ENCODE assay signal across 1 cellular context in the genomic region with DNA sequence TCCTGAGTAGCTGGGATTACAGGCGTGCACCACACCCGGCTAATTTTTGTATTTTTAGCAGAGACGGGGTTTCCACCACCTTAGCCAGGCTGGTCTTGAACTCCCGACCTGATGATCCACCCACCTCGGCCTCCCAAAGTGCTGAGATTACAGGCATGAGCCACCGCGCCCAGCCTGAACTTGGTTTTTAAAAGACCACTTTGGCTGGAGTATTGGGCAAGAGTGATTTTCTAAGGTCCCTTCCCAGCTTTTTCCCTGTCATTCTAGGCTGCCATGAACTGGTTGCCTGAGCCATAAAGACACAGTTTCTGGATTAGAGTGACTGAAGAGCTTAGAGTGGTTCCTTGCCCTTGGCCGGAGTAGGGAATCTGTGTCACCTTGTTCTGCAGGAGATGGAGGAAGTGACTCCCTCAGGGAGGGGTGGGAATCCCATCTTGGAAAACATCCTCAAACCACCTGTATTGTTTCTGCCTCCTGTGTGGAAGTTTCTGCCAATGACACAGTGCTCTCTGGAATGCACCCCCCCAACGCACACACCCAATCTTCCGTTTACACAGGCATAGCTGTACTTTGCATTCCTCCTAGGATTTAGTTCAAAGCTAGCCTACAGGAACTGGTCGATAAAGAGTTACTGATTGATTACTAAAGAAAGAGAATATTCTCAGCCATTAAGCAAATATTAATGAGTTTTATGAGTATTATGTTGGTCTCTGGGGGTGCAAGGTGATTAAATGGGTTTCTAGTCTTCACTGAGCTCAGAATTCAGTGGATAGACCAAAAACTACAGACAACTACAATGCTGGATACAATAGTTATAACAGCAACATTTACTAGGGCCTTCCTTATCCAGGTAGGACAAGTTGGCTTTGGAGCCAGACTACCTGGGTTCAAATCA.
TF ChIP-seq lines count a peak whose summit lies in the region.

No MANE protein-coding gene starts in this region.

TF ChIP-seq in HepG2, 621 proteins besides CTCF, POLR2A, EP300 and RAD21 (continued from another document and continues in another):
- TF ChIP-seq U2AF2 (IDR thresholded peaks at IDR 0.05; ENCODE audit: low read depth, low read length) (no peak), IKZF1 (IDR thresholded peaks at IDR 0.05) (no peak), ZNF205 (CRISPR knock-in tag; IDR thresholded peaks at IDR 0.05) (peak; percentile 98), MEIS1 (CRISPR knock-in tag; IDR thresholded peaks at IDR 0.05; ENCODE audit: borderline replicate concordance) (peak; percentile 98), ZSCAN30 (CRISPR knock-in tag; IDR thresholded peaks at IDR 0.05) (peak; percentile 91), ZNF879 (CRISPR knock-in tag; IDR thresholded peaks at IDR 0.05) (no peak), SKI (IDR thresholded peaks at IDR 0.05; ENCODE audit: partially characterized antibody) (peak; percentile 96), SP1 (IDR thresholded peaks at IDR 0.05) (no peak), SP1 (CRISPR knock-in tag; IDR thresholded peaks at IDR 0.05) (peak; percentile 58; the same call in 1 of the 2 replicates), EED (CRISPR knock-in tag; IDR thresholded peaks at IDR 0.05) (no peak), HNRNPH1 (optimal IDR thresholded peaks at IDR 0.05; ENCODE audit: low read depth, low read length) (no peak), ZNF550 (CRISPR knock-in tag; IDR thresholded peaks at IDR 0.05; ENCODE audit: borderline replicate concordance) (no peak), CENPBD1 (CRISPR knock-in tag; IDR thresholded peaks at IDR 0.05; ENCODE audit: borderline replicate concordance, low read depth) (no peak), SATB2 (CRISPR knock-in tag; IDR thresholded peaks at IDR 0.05) (peak; percentile 99), KDM6A (CRISPR knock-in tag; IDR thresholded peaks at IDR 0.05; ENCODE audit: low read depth) (peak; percentile 100), ZSCAN31 (CRISPR knock-in tag; IDR thresholded peaks at IDR 0.05; ENCODE audit: low read depth) (peak; percentile 98), ZNF17 (CRISPR knock-in tag; IDR thresholded peaks at IDR 0.05) (no peak), SMC3 (IDR thresholded peaks at IDR 0.05; ENCODE audit: low read length) (peak; percentile 44), ATAD3A (CRISPR knock-in tag; IDR thresholded peaks at IDR 0.05) (no peak), ZNF274 (CRISPR knock-in tag; IDR thresholded peaks at IDR 0.05) (peak; percentile 73; the same call in 1 of the 2 replicates), SP4 (CRISPR knock-in tag; IDR thresholded peaks at IDR 0.05) (peak; percentile 78), RBAK (CRISPR knock-in tag; IDR thresholded peaks at IDR 0.05) (peak; percentile 67; the same call in 1 of the 2 replicates), MIXL1 (CRISPR knock-in tag; IDR thresholded peaks at IDR 0.05) (peak; percentile 100), MAFG (CRISPR knock-in tag; IDR thresholded peaks at IDR 0.05) (no peak), ZFP90 (CRISPR knock-in tag; IDR thresholded peaks at IDR 0.05; ENCODE audit: borderline replicate concordance) (peak; percentile 97), EHMT2 (IDR thresholded peaks at IDR 0.05; ENCODE audit: borderline replicate concordance, low read depth, low read length) (peak; percentile 24; the same call in 1 of the 2 replicates), ZNF776 (CRISPR knock-in tag; IDR thresholded peaks at IDR 0.05) (no peak), DNMT3B (CRISPR knock-in tag; conservative IDR thresholded peaks at IDR 0.05) (peak; percentile 99), KDM5B (CRISPR knock-in tag; IDR thresholded peaks at IDR 0.05; ENCODE audit: borderline replicate concordance) (peak; percentile 17; the same call in 1 of the 2 replicates), ZBTB10 (CRISPR knock-in tag; IDR thresholded peaks at IDR 0.05; ENCODE audit: borderline replicate concordance) (peak; percentile 76; the same call in 1 of the 2 replicates), ZFP82 (CRISPR knock-in tag; IDR thresholded peaks at IDR 0.05; ENCODE audit: borderline replicate concordance) (peak; percentile 86), DMAP1 (CRISPR knock-in tag; IDR thresholded peaks at IDR 0.05) (peak; percentile 95), HMG20B (CRISPR knock-in tag; conservative IDR thresholded peaks at IDR 0.05) (peak; percentile 98), ZFP41 (CRISPR knock-in tag; IDR thresholded peaks at IDR 0.05; ENCODE audit: borderline replicate concordance) (peak; percentile 22; the same call in 1 of the 2 replicates), JUND (CRISPR knock-in tag; IDR thresholded peaks at IDR 0.05) (peak; percentile 99), ZNF225 (CRISPR knock-in tag; IDR thresholded peaks at IDR 0.05) (no peak), LCORL (IDR thresholded peaks at IDR 0.05) (peak; percentile 89), LCORL (CRISPR knock-in tag; IDR thresholded peaks at IDR 0.05) (peak; percentile 100), GLI4 (CRISPR knock-in tag; IDR thresholded peaks at IDR 0.05; ENCODE audit: borderline replicate concordance) (no peak; the same call in 1 of the 2 replicates), THYN1 (CRISPR knock-in tag; IDR thresholded peaks at IDR 0.05; ENCODE audit: borderline replicate concordance, low read depth) (peak; percentile 19; the same call in 1 of the 2 replicates), ZNF230 (CRISPR knock-in tag; IDR thresholded peaks at IDR 0.05) (no peak; the same call in 1 of the 2 replicates), REL (CRISPR knock-in tag; conservative IDR thresholded peaks at IDR 0.05) (no peak), MXD3 (CRISPR knock-in tag; IDR thresholded peaks at IDR 0.05) (no peak; the same call in 1 of the 2 replicates), NFATC3 (CRISPR knock-in tag; IDR thresholded peaks at IDR 0.05) (peak; percentile 99), ZNF878 (CRISPR knock-in tag; IDR thresholded peaks at IDR 0.05) (peak; percentile 99), ZNF570 (CRISPR knock-in tag; IDR thresholded peaks at IDR 0.05; ENCODE audit: borderline replicate concordance) (no peak), ELF3 (CRISPR knock-in tag; IDR thresholded peaks at IDR 0.05) (peak; percentile 100)
- TF ChIP-seq, protein P1, sequence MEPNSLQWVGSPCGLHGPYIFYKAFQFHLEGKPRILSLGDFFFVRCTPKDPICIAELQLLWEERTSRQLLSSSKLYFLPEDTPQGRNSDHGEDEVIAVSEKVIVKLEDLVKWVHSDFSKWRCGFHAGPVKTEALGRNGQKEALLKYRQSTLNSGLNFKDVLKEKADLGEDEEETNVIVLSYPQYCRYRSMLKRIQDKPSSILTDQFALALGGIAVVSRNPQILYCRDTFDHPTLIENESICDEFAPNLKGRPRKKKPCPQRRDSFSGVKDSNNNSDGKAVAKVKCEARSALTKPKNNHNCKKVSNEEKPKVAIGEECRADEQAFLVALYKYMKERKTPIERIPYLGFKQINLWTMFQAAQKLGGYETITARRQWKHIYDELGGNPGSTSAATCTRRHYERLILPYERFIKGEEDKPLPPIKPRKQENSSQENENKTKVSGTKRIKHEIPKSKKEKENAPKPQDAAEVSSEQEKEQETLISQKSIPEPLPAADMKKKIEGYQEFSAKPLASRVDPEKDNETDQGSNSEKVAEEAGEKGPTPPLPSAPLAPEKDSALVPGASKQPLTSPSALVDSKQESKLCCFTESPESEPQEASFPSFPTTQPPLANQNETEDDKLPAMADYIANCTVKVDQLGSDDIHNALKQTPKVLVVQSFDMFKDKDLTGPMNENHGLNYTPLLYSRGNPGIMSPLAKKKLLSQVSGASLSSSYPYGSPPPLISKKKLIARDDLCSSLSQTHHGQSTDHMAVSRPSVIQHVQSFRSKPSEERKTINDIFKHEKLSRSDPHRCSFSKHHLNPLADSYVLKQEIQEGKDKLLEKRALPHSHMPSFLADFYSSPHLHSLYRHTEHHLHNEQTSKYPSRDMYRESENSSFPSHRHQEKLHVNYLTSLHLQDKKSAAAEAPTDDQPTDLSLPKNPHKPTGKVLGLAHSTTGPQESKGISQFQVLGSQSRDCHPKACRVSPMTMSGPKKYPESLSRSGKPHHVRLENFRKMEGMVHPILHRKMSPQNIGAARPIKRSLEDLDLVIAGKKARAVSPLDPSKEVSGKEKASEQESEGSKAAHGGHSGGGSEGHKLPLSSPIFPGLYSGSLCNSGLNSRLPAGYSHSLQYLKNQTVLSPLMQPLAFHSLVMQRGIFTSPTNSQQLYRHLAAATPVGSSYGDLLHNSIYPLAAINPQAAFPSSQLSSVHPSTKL (CRISPR knock-in tag; IDR thresholded peaks at IDR 0.05): peak; percentile 100
- TF ChIP-seq, protein P2, sequence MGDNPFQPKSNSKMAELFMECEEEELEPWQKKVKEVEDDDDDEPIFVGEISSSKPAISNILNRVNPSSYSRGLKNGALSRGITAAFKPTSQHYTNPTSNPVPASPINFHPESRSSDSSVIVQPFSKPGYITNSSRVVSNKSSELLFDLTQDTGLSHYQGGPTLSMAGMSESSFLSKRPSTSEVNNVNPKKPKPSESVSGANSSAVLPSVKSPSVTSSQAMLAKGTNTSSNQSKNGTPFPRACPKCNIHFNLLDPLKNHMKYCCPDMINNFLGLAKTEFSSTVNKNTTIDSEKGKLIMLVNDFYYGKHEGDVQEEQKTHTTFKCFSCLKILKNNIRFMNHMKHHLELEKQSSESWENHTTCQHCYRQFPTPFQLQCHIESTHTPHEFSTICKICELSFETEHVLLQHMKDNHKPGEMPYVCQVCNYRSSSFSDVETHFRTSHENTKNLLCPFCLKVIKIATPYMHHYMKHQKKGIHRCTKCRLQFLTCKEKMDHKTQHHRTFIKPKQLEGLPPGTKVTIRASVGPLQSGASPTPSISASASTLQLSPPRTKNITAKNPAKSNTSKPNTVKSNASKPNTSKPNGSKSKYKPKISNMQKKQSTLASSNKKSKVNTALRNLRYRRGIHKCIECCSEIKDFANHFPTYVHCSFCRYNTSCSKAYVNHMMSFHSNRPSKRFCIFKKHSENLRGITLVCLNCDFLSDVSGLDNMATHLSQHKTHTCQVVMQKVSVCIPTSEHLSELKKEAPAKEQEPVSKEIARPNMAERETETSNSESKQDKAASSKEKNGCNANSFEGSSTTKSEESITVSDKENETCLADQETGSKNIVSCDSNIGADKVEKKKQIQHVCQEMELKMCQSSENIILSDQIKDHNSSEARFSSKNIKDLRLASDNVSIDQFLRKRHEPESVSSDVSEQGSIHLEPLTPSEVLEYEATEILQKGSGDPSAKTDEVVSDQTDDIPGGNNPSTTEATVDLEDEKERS (CRISPR knock-in tag; IDR thresholded peaks at IDR 0.05): peak; percentile 99
- TF ChIP-seq, protein P3, sequence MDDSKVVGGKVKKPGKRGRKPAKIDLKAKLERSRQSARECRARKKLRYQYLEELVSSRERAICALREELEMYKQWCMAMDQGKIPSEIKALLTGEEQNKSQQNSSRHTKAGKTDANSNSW (CRISPR knock-in tag; IDR thresholded peaks at IDR 0.05; ENCODE audit: borderline replicate concordance): peak; percentile 59; the same call in 1 of the 2 replicates
- TF ChIP-seq, protein P4, sequence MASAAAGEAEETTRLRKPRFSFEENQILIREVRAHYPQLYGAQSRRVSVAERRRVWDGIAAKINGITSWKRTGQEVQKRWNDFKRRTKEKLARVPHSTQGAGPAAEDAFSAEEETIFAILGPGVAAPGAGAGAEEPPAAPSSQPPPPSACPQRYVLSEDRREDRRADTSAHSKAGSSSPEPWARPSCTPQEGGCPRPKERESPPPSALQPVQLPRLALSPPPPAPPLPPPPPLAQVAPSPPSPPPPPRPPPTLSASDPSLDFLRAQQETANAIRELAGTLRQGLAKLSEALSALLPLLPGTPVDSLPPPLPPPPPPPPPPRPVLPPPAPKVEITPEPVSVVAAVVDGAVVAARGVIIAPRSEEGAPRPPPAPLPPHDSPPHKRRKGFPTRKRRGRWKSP (CRISPR knock-in tag; IDR thresholded peaks at IDR 0.05): peak; percentile 98
- TF ChIP-seq, protein P5, sequence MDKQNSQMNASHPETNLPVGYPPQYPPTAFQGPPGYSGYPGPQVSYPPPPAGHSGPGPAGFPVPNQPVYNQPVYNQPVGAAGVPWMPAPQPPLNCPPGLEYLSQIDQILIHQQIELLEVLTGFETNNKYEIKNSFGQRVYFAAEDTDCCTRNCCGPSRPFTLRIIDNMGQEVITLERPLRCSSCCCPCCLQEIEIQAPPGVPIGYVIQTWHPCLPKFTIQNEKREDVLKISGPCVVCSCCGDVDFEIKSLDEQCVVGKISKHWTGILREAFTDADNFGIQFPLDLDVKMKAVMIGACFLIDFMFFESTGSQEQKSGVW (CRISPR knock-in tag; IDR thresholded peaks at IDR 0.05; ENCODE audit: borderline replicate concordance): no peak
- TF ChIP-seq, protein P6, sequence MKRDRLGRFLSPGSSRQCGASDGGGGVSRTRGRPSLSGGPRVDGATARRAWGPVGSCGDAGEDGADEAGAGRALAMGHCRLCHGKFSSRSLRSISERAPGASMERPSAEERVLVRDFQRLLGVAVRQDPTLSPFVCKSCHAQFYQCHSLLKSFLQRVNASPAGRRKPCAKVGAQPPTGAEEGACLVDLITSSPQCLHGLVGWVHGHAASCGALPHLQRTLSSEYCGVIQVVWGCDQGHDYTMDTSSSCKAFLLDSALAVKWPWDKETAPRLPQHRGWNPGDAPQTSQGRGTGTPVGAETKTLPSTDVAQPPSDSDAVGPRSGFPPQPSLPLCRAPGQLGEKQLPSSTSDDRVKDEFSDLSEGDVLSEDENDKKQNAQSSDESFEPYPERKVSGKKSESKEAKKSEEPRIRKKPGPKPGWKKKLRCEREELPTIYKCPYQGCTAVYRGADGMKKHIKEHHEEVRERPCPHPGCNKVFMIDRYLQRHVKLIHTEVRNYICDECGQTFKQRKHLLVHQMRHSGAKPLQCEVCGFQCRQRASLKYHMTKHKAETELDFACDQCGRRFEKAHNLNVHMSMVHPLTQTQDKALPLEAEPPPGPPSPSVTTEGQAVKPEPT (CRISPR knock-in tag; IDR thresholded peaks at IDR 0.05; ENCODE audit: low read depth): 0 out of 2 replicates have a peak, but pooled peaks have one; percentile 84
